22 cellular contexts compared by ENCODE assay signal in the genomic region with DNA sequence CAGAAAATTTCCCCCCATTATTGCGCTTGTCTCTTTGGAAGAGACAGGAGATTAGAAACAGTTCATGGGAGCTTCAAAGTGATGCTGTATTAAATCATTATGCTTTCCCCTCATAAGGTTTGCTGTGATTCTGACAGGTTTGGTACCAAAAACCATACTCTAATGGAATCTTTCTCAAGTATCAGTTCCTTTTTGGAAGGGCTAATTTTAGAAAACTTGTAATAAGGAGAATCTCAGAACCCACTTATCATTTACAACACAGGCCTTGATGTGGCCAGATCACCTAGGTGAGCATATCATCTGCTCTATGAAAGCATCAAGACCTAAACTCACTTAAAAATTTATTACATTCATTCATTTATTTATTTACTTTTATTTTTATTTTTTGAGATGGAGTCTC.
"Had no signal": no experiment of that assay in that cellular context is flagged by ENCODE, and none has a peak within 500 bp of the region (broad histone marks: within the 10 kb centered on the region; RNA-seq: fewer than 3 reads in every experiment).

No MANE protein-coding gene starts in this region.

- H3K27ac ChIP-seq: hepatocyte, lower lobe of right lung, pancreas, stomach, transverse colon had no signal

- H3K4me2 ChIP-seq: hepatocyte had no signal

- H3K4me3 Mint-ChIP-seq: activated CD4-positive, alpha-beta T cell treated with anti-CD3 and anti-CD28 coated beads for 36 hours; activated naive CD8-positive, alpha-beta T cell treated with anti-CD3 and anti-CD28 coated beads for 36 hours; immature natural killer cell; nephron progenitor cell had no signal

- H3K27me3 ChIP-seq: hepatocyte, pancreas, stomach, transverse colon had no signal

- H3K27ac Mint-ChIP-seq: activated CD4-positive, alpha-beta T cell treated with anti-CD3 and anti-CD28 coated beads for 36 hours; activated naive CD8-positive, alpha-beta T cell treated with anti-CD3 and anti-CD28 coated beads for 36 hours; immature natural killer cell; nephron progenitor cell had no signal

- H3K27me3 Mint-ChIP-seq: activated CD4-positive, alpha-beta T cell treated with anti-CD3 and anti-CD28 coated beads for 36 hours; activated naive CD8-positive, alpha-beta T cell treated with anti-CD3 and anti-CD28 coated beads for 36 hours had no signal

- H3K4me1 ChIP-seq: lower lobe of right lung, pancreas, stomach, transverse colon had no signal

- H3K4me3 ChIP-seq: hepatocyte, lower lobe of right lung, mucosa of descending colon, pancreas, stomach, transverse colon had no signal

- H3K9me3 ChIP-seq: lower lobe of right lung, mucosa of descending colon, pancreas, stomach, transverse colon had no signal

- ATAC-seq: activated CD4-positive, alpha-beta T cell treated with anti-CD3 and anti-CD28 coated beads for 36 hours; left lobe of liver; lower lobe of right lung; mucosa of descending colon; pancreas; right cardiac atrium had no signal

- DNase-seq: activated CD4-positive, alpha-beta T cell treated with anti-CD3 and anti-CD28 coated beads for 36 hours; activated CD4-positive, alpha-beta T cell treated with anti-CD3 and anti-CD28 coated beads, Interleukin-2, amount 50 U/mL, for 48 hours; activated CD8-positive, alpha-beta memory T cell treated with anti-CD3 and anti-CD28 coated beads, Interleukin-2, amount 50 U/mL, for 48 hours; activated naive CD4-positive, alpha-beta T cell treated with Interleukin-2 at 50 U/mL for 16 hours; activated naive CD8-positive, alpha-beta T cell treated with anti-CD3 and anti-CD28 coated beads for 36 hours; activated T-cell treated with anti-CD3 and anti-CD28 coated beads, Interleukin-2, amount 50 U/mL, for 48 hours; central memory CD4-positive, alpha-beta T cell; effector memory CD4-positive, alpha-beta T cell; foreskin melanocyte; immature natural killer cell; lower lobe of right lung; mesendoderm; mucosa of descending colon; nephron progenitor cell; pancreas; stimulated activated CD4-positive, alpha-beta T cell treated with anti-CD3 and anti-CD28 coated beads, Interleukin-12 subunit alpha, Interleukin-12 subunit beta, amount 100 ng/mL, for 4 hours; stimulated activated CD4-positive, alpha-beta T cell treated with anti-CD3 and anti-CD28 coated beads, Interleukin-4, amount 100 ng/mL, for 4 hours; stomach; transverse colon had no signal

- H3K4me1 Mint-ChIP-seq: activated naive CD8-positive, alpha-beta T cell treated with anti-CD3 and anti-CD28 coated beads for 36 hours had no signal

- H3K9me3 Mint-ChIP-seq: activated naive CD8-positive, alpha-beta T cell treated with anti-CD3 and anti-CD28 coated beads for 36 hours; immature natural killer cell; nephron progenitor cell had no signal

- H2AFZ ChIP-seq: hepatocyte had no signal
